In genomic region chr1:197146108-197147095, GRCh38 we compare ENCODE assay signal across 1 cellular context.
TF ChIP-seq lines count a peak whose summit lies in the region.

TSS of gene ASPM (minus strand) at chr1:197146669. CDS start at chr1:197146437, 232 bp downstream.

TF ChIP-seq in HEK293, 187 proteins besides CTCF, POLR2A, EP300 and RAD21 (continued from another document):
- 0 out of 2 replicates have a peak, but pooled peaks have one; percentile 43 for TF ChIP-seq PBX3 (CRISPR knock-in tag; IDR thresholded peaks at IDR 0.05)
- TF ChIP-seq KLF7 (tag by site-specific recombination; IDR thresholded peaks at IDR 0.05; ENCODE audit: borderline replicate concordance): peak; percentile 42; the same call in 1 of the 2 replicates
- 0 out of 2 replicates have a peak, but pooled peaks have one; percentile 6 for TF ChIP-seq ZIC2 (tag by site-specific recombination; IDR thresholded peaks at IDR 0.05)
- peak; percentile 39 for TF ChIP-seq SETDB1 (IDR thresholded peaks at IDR 0.05; ENCODE audit: insufficient read length, low read length)
- 0 out of 2 replicates have a peak, but pooled peaks have one; percentile 18 for TF ChIP-seq ZNF518A (tag by site-specific recombination; conservative IDR thresholded peaks at IDR 0.05; ENCODE audit: low read depth)
- peak; percentile 26; the same call in 1 of the 2 replicates for TF ChIP-seq ZNF24 (tag by site-specific recombination; IDR thresholded peaks at IDR 0.05)
- TF ChIP-seq, protein P1, sequence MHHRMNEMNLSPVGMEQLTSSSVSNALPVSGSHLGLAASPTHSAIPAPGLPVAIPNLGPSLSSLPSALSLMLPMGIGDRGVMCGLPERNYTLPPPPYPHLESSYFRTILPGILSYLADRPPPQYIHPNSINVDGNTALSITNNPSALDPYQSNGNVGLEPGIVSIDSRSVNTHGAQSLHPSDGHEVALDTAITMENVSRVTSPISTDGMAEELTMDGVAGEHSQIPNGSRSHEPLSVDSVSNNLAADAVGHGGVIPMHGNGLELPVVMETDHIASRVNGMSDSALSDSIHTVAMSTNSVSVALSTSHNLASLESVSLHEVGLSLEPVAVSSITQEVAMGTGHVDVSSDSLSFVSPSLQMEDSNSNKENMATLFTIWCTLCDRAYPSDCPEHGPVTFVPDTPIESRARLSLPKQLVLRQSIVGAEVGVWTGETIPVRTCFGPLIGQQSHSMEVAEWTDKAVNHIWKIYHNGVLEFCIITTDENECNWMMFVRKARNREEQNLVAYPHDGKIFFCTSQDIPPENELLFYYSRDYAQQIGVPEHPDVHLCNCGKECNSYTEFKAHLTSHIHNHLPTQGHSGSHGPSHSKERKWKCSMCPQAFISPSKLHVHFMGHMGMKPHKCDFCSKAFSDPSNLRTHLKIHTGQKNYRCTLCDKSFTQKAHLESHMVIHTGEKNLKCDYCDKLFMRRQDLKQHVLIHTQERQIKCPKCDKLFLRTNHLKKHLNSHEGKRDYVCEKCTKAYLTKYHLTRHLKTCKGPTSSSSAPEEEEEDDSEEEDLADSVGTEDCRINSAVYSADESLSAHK (tag by site-specific recombination; IDR thresholded peaks at IDR 0.05): peak; percentile 44; the same call in 1 of the 2 replicates
- TF ChIP-seq PATZ1 (tag by site-specific recombination; IDR thresholded peaks at IDR 0.05): peak; percentile 34; the same call in 1 of the 2 replicates
- TF ChIP-seq ZBTB7A (tag by site-specific recombination; IDR thresholded peaks at IDR 0.05; ENCODE audit: low read depth): no peak
- no peak for TF ChIP-seq TRIM28 (IDR thresholded peaks at IDR 0.05; ENCODE audit: borderline replicate concordance, low read length)
- TF ChIP-seq, protein P2, sequence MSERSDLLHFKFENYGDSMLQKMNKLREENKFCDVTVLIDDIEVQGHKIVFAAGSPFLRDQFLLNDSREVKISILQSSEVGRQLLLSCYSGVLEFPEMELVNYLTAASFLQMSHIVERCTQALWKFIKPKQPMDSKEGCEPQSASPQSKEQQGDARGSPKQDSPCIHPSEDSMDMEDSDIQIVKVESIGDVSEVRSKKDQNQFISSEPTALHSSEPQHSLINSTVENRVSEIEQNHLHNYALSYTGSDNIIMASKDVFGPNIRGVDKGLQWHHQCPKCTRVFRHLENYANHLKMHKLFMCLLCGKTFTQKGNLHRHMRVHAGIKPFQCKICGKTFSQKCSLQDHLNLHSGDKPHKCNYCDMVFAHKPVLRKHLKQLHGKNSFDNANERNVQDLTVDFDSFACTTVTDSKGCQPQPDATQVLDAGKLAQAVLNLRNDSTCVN (tag by site-specific recombination; optimal IDR thresholded peaks at IDR 0.05): peak; percentile 51
- no peak for TF ChIP-seq ZNF707 (tag by site-specific recombination; IDR thresholded peaks at IDR 0.05)
- TF ChIP-seq ZNF140 (tag by site-specific recombination; IDR thresholded peaks at IDR 0.05): no peak
- TF ChIP-seq SP7 (tag by site-specific recombination; IDR thresholded peaks at IDR 0.05): 0 out of 2 replicates have a peak, but pooled peaks have one; percentile 34
- peak; percentile 56; the same call in 1 of the 2 replicates for TF ChIP-seq ZFP37 (tag by site-specific recombination; IDR thresholded peaks at IDR 0.05)
- 0 out of 2 replicates have a peak, but pooled peaks have one; percentile 11 for TF ChIP-seq KLF8 (tag by site-specific recombination; IDR thresholded peaks at IDR 0.05)
- no peak for TF ChIP-seq ZFP69B (tag by site-specific recombination; IDR thresholded peaks at IDR 0.05)
- TF ChIP-seq OSR2 (tag by site-specific recombination; IDR thresholded peaks at IDR 0.05): peak; percentile 67
- no peak for TF ChIP-seq ZNF214 (tag by site-specific recombination; IDR thresholded peaks at IDR 0.05; ENCODE audit: borderline replicate concordance)
- TF ChIP-seq KLF9 (tag by site-specific recombination; IDR thresholded peaks at IDR 0.05; ENCODE audit: low read depth): no peak
- no peak for TF ChIP-seq ZNF133 (tag by site-specific recombination; IDR thresholded peaks at IDR 0.05)
- TF ChIP-seq ZNF335 (tag by site-specific recombination; conservative IDR thresholded peaks at IDR 0.05): peak; percentile 62
